13 cellular contexts compared by ENCODE assay signal in genomic region chr1:36238433-36238832, GRCh38. TPM values are rescaled to one million over a fixed set of nuclear protein-coding genes. Genes with fewer than 3 reads are reported as not detected.
DNase-seq lines count a peak whose midpoint lies in the region; ATAC-seq and TF ChIP-seq lines count a peak whose summit lies in the region.
"Had no signal": no experiment of that assay in that cellular context is flagged by ENCODE, and none has a peak within 500 bp of the region (broad histone marks: within the 10 kb centered on the region; RNA-seq: fewer than 3 reads in every experiment).

No MANE protein-coding gene starts in this region.

- peaks cover 23% of the 10 kb centered on the region for H3K4me1 Mint-ChIP-seq in type B pancreatic cell (ENCODE audit: unreplicated experiment)

- H3K4me1 ChIP-seq in left ventricle myocardium inferior = peaks cover 94% of the 10 kb centered on the region

- H3K4me3 ChIP-seq in left ventricle myocardium inferior = peak overlapping the region; percentile 26
- H3K4me3 ChIP-seq in astrocyte of the spinal cord (ENCODE audit: low read depth, low read length) = no peak overlapping the region

- H3K36me3 ChIP-seq in left ventricle myocardium inferior = peaks cover 22% of the 10 kb centered on the region

- H3K9me3 ChIP-seq in left ventricle myocardium inferior (replicated peaks) = no peaks in the 10 kb centered on the region

- H3K27me3 Mint-ChIP-seq in type B pancreatic cell = no peaks in the 10 kb centered on the region
- H3K27me3 Mint-ChIP-seq: activated CD4-positive, alpha-beta memory T cell treated with anti-CD3 and anti-CD28 coated beads for 36 hours; activated naive CD4-positive, alpha-beta T cell treated with anti-CD3 and anti-CD28 coated beads, Interleukin-2, amount 10 ng/mL, durations not matched to agents 7 days and 5 days had no signal

- no peak for ATAC-seq in Right ventricle myocardium inferior
- no peak for ATAC-seq in HG02642 (IDR thresholded peaks at IDR 0.05; ENCODE audit: poor library complexity, unreplicated experiment)
- ATAC-seq: PC-3 had no signal

- in situ Hi-C loops in astrocyte of the spinal cord (cut with HindIII; ENCODE audit: low sequenced_read_pairs) = no loop called here

- peaks cover 22% of the 10 kb centered on the region for H3K36me3 Mint-ChIP-seq in type B pancreatic cell

- DNase-seq in left ventricle myocardium inferior = no peak
- no peak for DNase-seq in Right ventricle myocardium inferior (ENCODE audit: missing footprints)
- DNase-seq in astrocyte of the spinal cord (ENCODE audit: low read depth, low spot score) = peak; percentile 69
- peak; percentile 89 for DNase-seq in myocyte (ENCODE audit: low read depth)
- DNase-seq in type B pancreatic cell (ENCODE audit: extremely low spot score, unreplicated experiment) = no peak
- no peak for DNase-seq in NCI-H1694 treated with DMSO at 0.1 percent for 48 hours (lab: John Stamatoyannopoulos, UW)
- DNase-seq in HT-29 (ENCODE audit: low spot score) = no peak
- DNase-seq: activated CD4-positive, alpha-beta memory T cell treated with anti-CD3 and anti-CD28 coated beads for 36 hours; activated naive CD4-positive, alpha-beta T cell treated with anti-CD3 and anti-CD28 coated beads, Interleukin-2, amount 10 ng/mL, durations not matched to agents 7 days and 5 days; left cardiac atrium; NCI-H226; PC-3 had no signal

- TF ChIP-seq CTCF in left ventricle myocardium inferior (IDR thresholded peaks at IDR 0.05; ENCODE audit: borderline replicate concordance) = no peak
- TF ChIP-seq CTCF in astrocyte of the spinal cord (IDR thresholded peaks at IDR 0.05; ENCODE audit: low read depth, low read length) = no peak
- no peak for TF ChIP-seq CTCF in type B pancreatic cell (conservative IDR thresholded peaks at IDR 0.05)

- no peaks in the 10 kb centered on the region for H3K27me3 ChIP-seq in left ventricle myocardium inferior (ENCODE audit: low read depth)

- no peak overlapping the region for H3K4me3 Mint-ChIP-seq in type B pancreatic cell
- H3K4me3 Mint-ChIP-seq: activated CD4-positive, alpha-beta memory T cell treated with anti-CD3 and anti-CD28 coated beads for 36 hours; activated naive CD4-positive, alpha-beta T cell treated with anti-CD3 and anti-CD28 coated beads, Interleukin-2, amount 10 ng/mL, durations not matched to agents 7 days and 5 days had no signal

- H3K27ac Mint-ChIP-seq in type B pancreatic cell = peak overlapping the region; percentile 33
- H3K27ac Mint-ChIP-seq: activated CD4-positive, alpha-beta memory T cell treated with anti-CD3 and anti-CD28 coated beads for 36 hours; activated naive CD4-positive, alpha-beta T cell treated with anti-CD3 and anti-CD28 coated beads, Interleukin-2, amount 10 ng/mL, durations not matched to agents 7 days and 5 days had no signal

- peak overlapping the region; percentile 80 for H3K27ac ChIP-seq in left ventricle myocardium inferior (replicated peaks)

- no peaks in the 10 kb centered on the region for H3K9me3 Mint-ChIP-seq in type B pancreatic cell
- H3K9me3 Mint-ChIP-seq: activated CD4-positive, alpha-beta memory T cell treated with anti-CD3 and anti-CD28 coated beads for 36 hours; activated naive CD4-positive, alpha-beta T cell treated with anti-CD3 and anti-CD28 coated beads, Interleukin-2, amount 10 ng/mL, durations not matched to agents 7 days and 5 days had no signal

- intact Hi-C loops in left ventricle myocardium inferior (cut with micrococcal nuclease) (no loop called here), Right ventricle myocardium inferior (cut with DNase I) (no loop called here)

RNA-seq across cellular contexts. Expression of gene THRAP3, which starts 14.2 kb away (rescaled TPM):
- total RNA-seq in left ventricle myocardium inferior = 59.0 TPM
- total RNA-seq in Right ventricle myocardium inferior = 60.1 TPM
- total RNA-seq in myocyte = 74.7 and 85.8 TPM in 2 replicates
- polyA plus RNA-seq in myocyte (2012) = 44.7 TPM
- total RNA-seq in type B pancreatic cell (ENCODE audit: low replicate concordance) = 122 and 135 TPM in 2 replicates
- total RNA-seq in HT-29 (2014; rRNA removed; shearing (Covaris generic)) = 46.6 and 64.4 TPM in 2 replicates

Comparison
In these comparisons a context has a peak if more than half of its experiments do, and no peak if none do; other contexts are left out.
1. DNase-seq: peak in astrocyte of the spinal cord (single experiment) and myocyte (single experiment); none in left ventricle myocardium inferior (single experiment), Right ventricle myocardium inferior (single experiment), type B pancreatic cell (single experiment), NCI-H1694 treated with DMSO at 0.1 percent for 48 hours (single experiment) and HT-29 (single experiment).